ENCODE assay signal across 8 cellular contexts in the genomic region with DNA sequence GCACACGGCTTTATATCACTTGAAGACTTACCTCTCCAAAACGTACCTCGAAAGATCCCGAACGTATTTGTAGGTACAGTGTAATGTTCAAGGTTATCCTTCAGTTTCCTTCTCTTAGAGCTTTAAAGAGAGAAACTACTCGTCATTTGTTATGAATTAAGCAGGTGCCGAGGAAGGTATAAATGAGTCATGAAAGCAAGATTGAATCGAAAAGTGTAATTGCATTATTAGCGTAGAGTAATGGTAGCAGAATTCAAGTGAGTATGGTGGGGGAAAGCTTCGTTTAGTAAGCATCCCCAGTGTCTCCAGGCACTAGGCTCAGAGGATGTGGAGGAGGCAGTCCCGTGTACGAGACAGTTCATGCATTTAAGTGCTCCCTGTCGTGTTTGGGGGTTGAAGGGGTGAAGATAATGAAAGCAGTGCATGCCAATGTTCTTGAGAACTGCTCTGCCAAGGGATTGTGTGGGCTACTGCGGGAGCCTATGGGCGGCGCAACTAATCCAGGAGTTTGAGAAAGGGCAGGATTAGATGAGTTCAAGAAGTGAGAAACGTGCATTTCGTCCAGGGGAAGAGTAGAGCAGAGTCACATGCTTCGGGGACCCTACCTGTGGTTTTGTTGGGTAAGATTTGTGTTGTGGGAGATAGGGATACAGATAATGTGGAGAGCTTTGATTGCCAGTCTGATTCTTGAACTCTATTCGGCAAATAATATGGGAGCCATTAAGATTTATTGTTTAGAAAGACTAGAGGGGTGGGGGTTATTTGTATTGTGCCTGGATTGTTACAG. TPM values are rescaled to one million over a fixed set of nuclear protein-coding genes. Genes with fewer than 3 reads are reported as not detected.
A peak's percentile ranks its signal among the peaks of the same experiment; 100 is the strongest.
DNase-seq lines count a peak whose midpoint lies in the region; ATAC-seq lines count a peak whose summit lies in the region.

No MANE protein-coding gene starts in this region.

- DNase-seq in ELF-1 (ENCODE audit: low read depth, low spot score) (peak; percentile 19), HK-2 (ENCODE audit: unreplicated experiment) (peak; percentile 40), UCSD-AML1 (lab: John Stamatoyannopoulos, UW; ENCODE audit: unreplicated experiment) (peak; percentile 25), right cardiac atrium (no peak), amniotic stem cell (lab: John Stamatoyannopoulos, UW) (no peak), NCI-H1694 (lab: John Stamatoyannopoulos, UW) (no peak)
- peak; percentile 14 to 23 for DNase-seq in stimulated activated CD4-positive, alpha-beta T cell treated with anti-CD3 and anti-CD28 coated beads, Interleukin-2, amount 100 ng/mL, for 24 hours

- WGBS in right cardiac atrium = 14% methylated on average over 20 of the region's 20 CpGs

- H3K4me1 ChIP-seq in right cardiac atrium (ENCODE audit: control insufficient read depth, insufficient read depth, low read length) = peaks cover 2% of the 10 kb centered on the region

- H3K27ac ChIP-seq in right cardiac atrium (ENCODE audit: low read length) = no peak overlapping the region

- H3K9me3 ChIP-seq in right cardiac atrium (ENCODE audit: control insufficient read depth, low read length) = no peaks in the 10 kb centered on the region

- intact Hi-C loops in right cardiac atrium (cut with DNase I) = no loop called here

- no peaks in the 10 kb centered on the region for H3K27me3 ChIP-seq in right cardiac atrium (ENCODE audit: control insufficient read depth, insufficient read depth)

- H3K4me3 ChIP-seq in right cardiac atrium (ENCODE audit: low read length) = peak overlapping the region; percentile 77

- ATAC-seq in right cardiac atrium = no peak
- no peak for ATAC-seq in GM19455 (IDR thresholded peaks at IDR 0.05; ENCODE audit: unreplicated experiment)

RNA-seq across cellular contexts. Expression of a gene that starts 0.9 kb away (rescaled TPM):
- 10 to 100 TPM in 3 of 4 donors, 1 to 10 TPM in 1; 9.9 to 13.8 (median 10.7) TPM for total RNA-seq in right cardiac atrium
- polyA plus RNA-seq in right cardiac atrium = 3.1 TPM

RNA-seq across cellular contexts. Expression of a gene that starts 41.2 kb away (rescaled TPM):
- total RNA-seq in right cardiac atrium = 10 to 100 TPM; 26.5 to 31.2 (median 29.6) TPM
- polyA plus RNA-seq in right cardiac atrium = 37.2 TPM

Comparison
In these comparisons a context has a peak if more than half of its experiments do, and no peak if none do; other contexts are left out.
1. DNase-seq: peak in ELF-1 (single experiment), HK-2 (single experiment), UCSD-AML1 (single experiment) and stimulated activated CD4-positive, alpha-beta T cell treated with anti-CD3 and anti-CD28 coated beads, Interleukin-2, amount 100 ng/mL, for 24 hours (2 of 2); none in right cardiac atrium (0 of 3), amniotic stem cell (single experiment) and NCI-H1694 (single experiment).